1 cellular context compared by ENCODE assay signal in the genomic region with DNA sequence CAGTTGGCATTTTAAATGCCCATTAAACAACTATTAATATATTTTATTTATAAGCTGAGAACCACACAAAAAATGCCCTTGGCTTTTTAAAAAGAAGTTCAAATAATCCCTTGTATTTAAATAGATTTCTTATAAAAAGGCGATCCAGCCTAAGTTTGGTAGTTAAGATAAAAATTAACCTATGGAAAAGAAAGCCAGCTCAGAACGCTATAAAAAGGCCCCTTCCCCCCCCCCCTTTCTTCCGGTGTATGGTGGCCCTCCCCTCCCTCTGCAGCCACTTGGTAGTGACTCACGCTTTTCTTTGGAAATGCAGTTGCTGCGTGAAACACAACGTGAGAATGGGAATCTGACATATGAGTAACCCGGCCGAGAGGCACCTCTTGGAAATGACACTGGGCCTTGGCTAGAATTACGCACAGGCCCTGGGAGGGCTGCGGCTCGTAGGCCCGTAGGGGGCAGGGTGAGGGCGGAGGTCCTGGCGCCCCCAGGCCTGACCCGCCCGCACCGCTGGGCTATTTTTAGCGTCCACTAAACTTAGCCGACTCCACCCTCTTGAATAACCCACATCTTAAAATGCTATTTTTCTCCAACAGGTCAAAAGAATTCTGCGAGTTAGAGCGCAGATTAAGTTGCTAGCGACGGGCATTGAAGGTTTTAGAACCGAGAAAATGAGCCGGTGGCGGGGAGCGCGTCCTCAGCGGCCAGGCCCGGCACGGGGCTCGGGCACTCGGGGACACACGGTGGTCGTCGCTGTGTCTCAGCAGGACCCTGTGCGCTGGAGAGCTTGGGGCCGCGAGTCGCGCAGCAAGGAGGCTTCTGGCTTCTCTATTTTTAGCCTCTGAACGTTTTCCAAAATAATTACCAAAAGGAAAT.
TF ChIP-seq lines count a peak whose summit lies in the region.

No MANE protein-coding gene starts in this region.

TF ChIP-seq in HepG2, 621 proteins besides CTCF, POLR2A, EP300 and RAD21 (continues in another document):
- TF ChIP-seq, protein P1, sequence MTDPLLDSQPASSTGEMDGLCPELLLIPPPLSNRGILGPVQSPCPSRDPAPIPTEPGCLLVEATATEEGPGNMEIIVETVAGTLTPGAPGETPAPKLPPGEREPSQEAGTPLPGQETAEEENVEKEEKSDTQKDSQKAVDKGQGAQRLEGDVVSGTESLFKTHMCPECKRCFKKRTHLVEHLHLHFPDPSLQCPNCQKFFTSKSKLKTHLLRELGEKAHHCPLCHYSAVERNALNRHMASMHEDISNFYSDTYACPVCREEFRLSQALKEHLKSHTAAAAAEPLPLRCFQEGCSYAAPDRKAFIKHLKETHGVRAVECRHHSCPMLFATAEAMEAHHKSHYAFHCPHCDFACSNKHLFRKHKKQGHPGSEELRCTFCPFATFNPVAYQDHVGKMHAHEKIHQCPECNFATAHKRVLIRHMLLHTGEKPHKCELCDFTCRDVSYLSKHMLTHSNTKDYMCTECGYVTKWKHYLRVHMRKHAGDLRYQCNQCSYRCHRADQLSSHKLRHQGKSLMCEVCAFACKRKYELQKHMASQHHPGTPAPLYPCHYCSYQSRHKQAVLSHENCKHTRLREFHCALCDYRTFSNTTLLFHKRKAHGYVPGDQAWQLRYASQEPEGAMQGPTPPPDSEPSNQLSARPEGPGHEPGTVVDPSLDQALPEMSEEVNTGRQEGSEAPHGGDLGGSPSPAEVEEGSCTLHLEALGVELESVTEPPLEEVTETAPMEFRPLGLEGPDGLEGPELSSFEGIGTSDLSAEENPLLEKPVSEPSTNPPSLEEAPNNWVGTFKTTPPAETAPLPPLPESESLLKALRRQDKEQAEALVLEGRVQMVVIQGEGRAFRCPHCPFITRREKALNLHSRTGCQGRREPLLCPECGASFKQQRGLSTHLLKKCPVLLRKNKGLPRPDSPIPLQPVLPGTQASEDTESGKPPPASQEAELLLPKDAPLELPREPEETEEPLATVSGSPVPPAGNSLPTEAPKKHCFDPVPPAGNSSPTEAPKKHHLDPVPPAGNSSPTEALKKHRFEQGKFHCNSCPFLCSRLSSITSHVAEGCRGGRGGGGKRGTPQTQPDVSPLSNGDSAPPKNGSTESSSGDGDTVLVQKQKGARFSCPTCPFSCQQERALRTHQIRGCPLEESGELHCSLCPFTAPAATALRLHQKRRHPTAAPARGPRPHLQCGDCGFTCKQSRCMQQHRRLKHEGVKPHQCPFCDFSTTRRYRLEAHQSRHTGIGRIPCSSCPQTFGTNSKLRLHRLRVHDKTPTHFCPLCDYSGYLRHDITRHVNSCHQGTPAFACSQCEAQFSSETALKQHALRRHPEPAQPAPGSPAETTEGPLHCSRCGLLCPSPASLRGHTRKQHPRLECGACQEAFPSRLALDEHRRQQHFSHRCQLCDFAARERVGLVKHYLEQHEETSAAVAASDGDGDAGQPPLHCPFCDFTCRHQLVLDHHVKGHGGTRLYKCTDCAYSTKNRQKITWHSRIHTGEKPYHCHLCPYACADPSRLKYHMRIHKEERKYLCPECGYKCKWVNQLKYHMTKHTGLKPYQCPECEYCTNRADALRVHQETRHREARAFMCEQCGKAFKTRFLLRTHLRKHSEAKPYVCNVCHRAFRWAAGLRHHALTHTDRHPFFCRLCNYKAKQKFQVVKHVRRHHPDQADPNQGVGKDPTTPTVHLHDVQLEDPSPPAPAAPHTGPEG (CRISPR knock-in tag; IDR thresholded peaks at IDR 0.05), result no peak; the same call in 1 of the 2 replicates
- TF ChIP-seq HMG20A (CRISPR knock-in tag; IDR thresholded peaks at IDR 0.05; ENCODE audit: borderline replicate concordance) (peak; percentile 62), KLF6 (CRISPR knock-in tag; IDR thresholded peaks at IDR 0.05) (no peak), THAP11 (CRISPR knock-in tag; IDR thresholded peaks at IDR 0.05) (peak; percentile 48; the same call in 1 of the 2 replicates), TOPORS (CRISPR knock-in tag; IDR thresholded peaks at IDR 0.05) (no peak), MAX (IDR thresholded peaks at IDR 0.05) (no peak), SSRP1 (CRISPR knock-in tag; IDR thresholded peaks at IDR 0.05) (peak; percentile 96; the same call in 1 of the 2 replicates), PHF20 (CRISPR knock-in tag; IDR thresholded peaks at IDR 0.05) (no peak), ZNF451 (CRISPR knock-in tag; IDR thresholded peaks at IDR 0.05) (no peak), TBX2 (CRISPR knock-in tag; IDR thresholded peaks at IDR 0.05; ENCODE audit: borderline replicate concordance) (no peak), SP1 (IDR thresholded peaks at IDR 0.05) (no peak), SP1 (CRISPR knock-in tag; IDR thresholded peaks at IDR 0.05) (no peak; the same call in 1 of the 2 replicates), FOXO1 (CRISPR knock-in tag; IDR thresholded peaks at IDR 0.05) (peak; percentile 61; the same call in 1 of the 2 replicates), ELF3 (CRISPR knock-in tag; IDR thresholded peaks at IDR 0.05) (peak; percentile 43), ZNF614 (CRISPR knock-in tag; IDR thresholded peaks at IDR 0.05; ENCODE audit: borderline replicate concordance) (no peak), ZNF549 (CRISPR knock-in tag; IDR thresholded peaks at IDR 0.05) (no peak), MYNN (CRISPR knock-in tag; IDR thresholded peaks at IDR 0.05; ENCODE audit: low read depth) (peak; percentile 25; the same call in 1 of the 2 replicates), NFYB (CRISPR knock-in tag; IDR thresholded peaks at IDR 0.05) (no peak), ATF7 (IDR thresholded peaks at IDR 0.05) (no peak), ATF7 (CRISPR knock-in tag; IDR thresholded peaks at IDR 0.05) (peak; percentile 51; the same call in 1 of the 2 replicates), MXD3 (CRISPR knock-in tag; IDR thresholded peaks at IDR 0.05) (no peak; the same call in 1 of the 2 replicates), FOXC1 (CRISPR knock-in tag; IDR thresholded peaks at IDR 0.05; ENCODE audit: borderline replicate concordance) (no peak), EED (CRISPR knock-in tag; IDR thresholded peaks at IDR 0.05) (0 out of 2 replicates have a peak, but pooled peaks have one; percentile 1), HDAC6 (IDR thresholded peaks at IDR 0.05; ENCODE audit: low read depth, low read length) (no peak), FOXK1 (CRISPR knock-in tag; IDR thresholded peaks at IDR 0.05; ENCODE audit: borderline replicate concordance, low read depth) (peak; percentile 63; the same call in 1 of the 2 replicates), ZNF747 (CRISPR knock-in tag; IDR thresholded peaks at IDR 0.05; ENCODE audit: borderline replicate concordance) (0 out of 2 replicates have a peak, but pooled peaks have one; percentile 13), TEF (CRISPR knock-in tag; IDR thresholded peaks at IDR 0.05) (no peak), ZBTB14 (CRISPR knock-in tag; IDR thresholded peaks at IDR 0.05) (no peak), ZNF546 (CRISPR knock-in tag; conservative IDR thresholded peaks at IDR 0.05) (no peak), DMAP1 (CRISPR knock-in tag; IDR thresholded peaks at IDR 0.05) (no peak; the same call in 1 of the 2 replicates), ZSCAN22 (CRISPR knock-in tag; IDR thresholded peaks at IDR 0.05) (0 out of 2 replicates have a peak, but pooled peaks have one; percentile 29), ISX (CRISPR knock-in tag; conservative IDR thresholded peaks at IDR 0.05) (no peak), NBN (conservative IDR thresholded peaks at IDR 0.05) (no peak)
- TF ChIP-seq, protein P2, sequence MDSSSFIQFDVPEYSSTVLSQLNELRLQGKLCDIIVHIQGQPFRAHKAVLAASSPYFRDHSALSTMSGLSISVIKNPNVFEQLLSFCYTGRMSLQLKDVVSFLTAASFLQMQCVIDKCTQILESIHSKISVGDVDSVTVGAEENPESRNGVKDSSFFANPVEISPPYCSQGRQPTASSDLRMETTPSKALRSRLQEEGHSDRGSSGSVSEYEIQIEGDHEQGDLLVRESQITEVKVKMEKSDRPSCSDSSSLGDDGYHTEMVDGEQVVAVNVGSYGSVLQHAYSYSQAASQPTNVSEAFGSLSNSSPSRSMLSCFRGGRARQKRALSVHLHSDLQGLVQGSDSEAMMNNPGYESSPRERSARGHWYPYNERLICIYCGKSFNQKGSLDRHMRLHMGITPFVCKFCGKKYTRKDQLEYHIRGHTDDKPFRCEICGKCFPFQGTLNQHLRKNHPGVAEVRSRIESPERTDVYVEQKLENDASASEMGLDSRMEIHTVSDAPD (CRISPR knock-in tag; IDR thresholded peaks at IDR 0.05), result no peak
- TF ChIP-seq, protein P3, sequence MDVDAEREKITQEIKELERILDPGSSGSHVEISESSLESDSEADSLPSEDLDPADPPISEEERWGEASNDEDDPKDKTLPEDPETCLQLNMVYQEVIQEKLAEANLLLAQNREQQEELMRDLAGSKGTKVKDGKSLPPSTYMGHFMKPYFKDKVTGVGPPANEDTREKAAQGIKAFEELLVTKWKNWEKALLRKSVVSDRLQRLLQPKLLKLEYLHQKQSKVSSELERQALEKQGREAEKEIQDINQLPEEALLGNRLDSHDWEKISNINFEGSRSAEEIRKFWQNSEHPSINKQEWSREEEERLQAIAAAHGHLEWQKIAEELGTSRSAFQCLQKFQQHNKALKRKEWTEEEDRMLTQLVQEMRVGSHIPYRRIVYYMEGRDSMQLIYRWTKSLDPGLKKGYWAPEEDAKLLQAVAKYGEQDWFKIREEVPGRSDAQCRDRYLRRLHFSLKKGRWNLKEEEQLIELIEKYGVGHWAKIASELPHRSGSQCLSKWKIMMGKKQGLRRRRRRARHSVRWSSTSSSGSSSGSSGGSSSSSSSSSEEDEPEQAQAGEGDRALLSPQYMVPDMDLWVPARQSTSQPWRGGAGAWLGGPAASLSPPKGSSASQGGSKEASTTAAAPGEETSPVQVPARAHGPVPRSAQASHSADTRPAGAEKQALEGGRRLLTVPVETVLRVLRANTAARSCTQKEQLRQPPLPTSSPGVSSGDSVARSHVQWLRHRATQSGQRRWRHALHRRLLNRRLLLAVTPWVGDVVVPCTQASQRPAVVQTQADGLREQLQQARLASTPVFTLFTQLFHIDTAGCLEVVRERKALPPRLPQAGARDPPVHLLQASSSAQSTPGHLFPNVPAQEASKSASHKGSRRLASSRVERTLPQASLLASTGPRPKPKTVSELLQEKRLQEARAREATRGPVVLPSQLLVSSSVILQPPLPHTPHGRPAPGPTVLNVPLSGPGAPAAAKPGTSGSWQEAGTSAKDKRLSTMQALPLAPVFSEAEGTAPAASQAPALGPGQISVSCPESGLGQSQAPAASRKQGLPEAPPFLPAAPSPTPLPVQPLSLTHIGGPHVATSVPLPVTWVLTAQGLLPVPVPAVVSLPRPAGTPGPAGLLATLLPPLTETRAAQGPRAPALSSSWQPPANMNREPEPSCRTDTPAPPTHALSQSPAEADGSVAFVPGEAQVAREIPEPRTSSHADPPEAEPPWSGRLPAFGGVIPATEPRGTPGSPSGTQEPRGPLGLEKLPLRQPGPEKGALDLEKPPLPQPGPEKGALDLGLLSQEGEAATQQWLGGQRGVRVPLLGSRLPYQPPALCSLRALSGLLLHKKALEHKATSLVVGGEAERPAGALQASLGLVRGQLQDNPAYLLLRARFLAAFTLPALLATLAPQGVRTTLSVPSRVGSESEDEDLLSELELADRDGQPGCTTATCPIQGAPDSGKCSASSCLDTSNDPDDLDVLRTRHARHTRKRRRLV (CRISPR knock-in tag; IDR thresholded peaks at IDR 0.05), result no peak
- TF ChIP-seq, protein P4, sequence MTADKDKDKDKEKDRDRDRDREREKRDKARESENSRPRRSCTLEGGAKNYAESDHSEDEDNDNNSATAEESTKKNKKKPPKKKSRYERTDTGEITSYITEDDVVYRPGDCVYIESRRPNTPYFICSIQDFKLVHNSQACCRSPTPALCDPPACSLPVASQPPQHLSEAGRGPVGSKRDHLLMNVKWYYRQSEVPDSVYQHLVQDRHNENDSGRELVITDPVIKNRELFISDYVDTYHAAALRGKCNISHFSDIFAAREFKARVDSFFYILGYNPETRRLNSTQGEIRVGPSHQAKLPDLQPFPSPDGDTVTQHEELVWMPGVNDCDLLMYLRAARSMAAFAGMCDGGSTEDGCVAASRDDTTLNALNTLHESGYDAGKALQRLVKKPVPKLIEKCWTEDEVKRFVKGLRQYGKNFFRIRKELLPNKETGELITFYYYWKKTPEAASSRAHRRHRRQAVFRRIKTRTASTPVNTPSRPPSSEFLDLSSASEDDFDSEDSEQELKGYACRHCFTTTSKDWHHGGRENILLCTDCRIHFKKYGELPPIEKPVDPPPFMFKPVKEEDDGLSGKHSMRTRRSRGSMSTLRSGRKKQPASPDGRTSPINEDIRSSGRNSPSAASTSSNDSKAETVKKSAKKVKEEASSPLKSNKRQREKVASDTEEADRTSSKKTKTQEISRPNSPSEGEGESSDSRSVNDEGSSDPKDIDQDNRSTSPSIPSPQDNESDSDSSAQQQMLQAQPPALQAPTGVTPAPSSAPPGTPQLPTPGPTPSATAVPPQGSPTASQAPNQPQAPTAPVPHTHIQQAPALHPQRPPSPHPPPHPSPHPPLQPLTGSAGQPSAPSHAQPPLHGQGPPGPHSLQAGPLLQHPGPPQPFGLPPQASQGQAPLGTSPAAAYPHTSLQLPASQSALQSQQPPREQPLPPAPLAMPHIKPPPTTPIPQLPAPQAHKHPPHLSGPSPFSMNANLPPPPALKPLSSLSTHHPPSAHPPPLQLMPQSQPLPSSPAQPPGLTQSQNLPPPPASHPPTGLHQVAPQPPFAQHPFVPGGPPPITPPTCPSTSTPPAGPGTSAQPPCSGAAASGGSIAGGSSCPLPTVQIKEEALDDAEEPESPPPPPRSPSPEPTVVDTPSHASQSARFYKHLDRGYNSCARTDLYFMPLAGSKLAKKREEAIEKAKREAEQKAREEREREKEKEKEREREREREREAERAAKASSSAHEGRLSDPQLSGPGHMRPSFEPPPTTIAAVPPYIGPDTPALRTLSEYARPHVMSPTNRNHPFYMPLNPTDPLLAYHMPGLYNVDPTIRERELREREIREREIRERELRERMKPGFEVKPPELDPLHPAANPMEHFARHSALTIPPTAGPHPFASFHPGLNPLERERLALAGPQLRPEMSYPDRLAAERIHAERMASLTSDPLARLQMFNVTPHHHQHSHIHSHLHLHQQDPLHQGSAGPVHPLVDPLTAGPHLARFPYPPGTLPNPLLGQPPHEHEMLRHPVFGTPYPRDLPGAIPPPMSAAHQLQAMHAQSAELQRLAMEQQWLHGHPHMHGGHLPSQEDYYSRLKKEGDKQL (CRISPR knock-in tag; IDR thresholded peaks at IDR 0.05; ENCODE audit: low read depth), result peak; percentile 39; the same call in 1 of the 2 replicates
